Comparison of ENCODE assay signal across 1 cellular context in genomic region chr7:100673302-100673941, GRCh38.
A peak's percentile ranks its signal among the peaks of the same experiment; 100 is the strongest.
TF ChIP-seq lines count a peak whose summit lies in the region.

Gene GNB2 (plus strand): TSS chr7:100673740. CDS start chr7:100676266, 2,526 bp downstream.

TF ChIP-seq in HepG2, 621 proteins besides CTCF, POLR2A, EP300 and RAD21 (continued from another document and continues in another):
- TF ChIP-seq ARID3A (IDR thresholded peaks at IDR 0.05; ENCODE audit: low read depth, low read length) (peak; percentile 49; the same call in 1 of the 2 replicates), ZNF33A (CRISPR knock-in tag; IDR thresholded peaks at IDR 0.05; ENCODE audit: borderline replicate concordance) (no peak), ZNF281 (CRISPR knock-in tag; IDR thresholded peaks at IDR 0.05; ENCODE audit: borderline replicate concordance) (no peak), ZNF574 (CRISPR knock-in tag; IDR thresholded peaks at IDR 0.05) (peak; percentile 70), SOX5 (CRISPR knock-in tag; IDR thresholded peaks at IDR 0.05; ENCODE audit: borderline replicate concordance) (peak; percentile 36; the same call in 1 of the 2 replicates), PRDM10 (CRISPR knock-in tag; IDR thresholded peaks at IDR 0.05; ENCODE audit: low read depth) (peak; percentile 99), XRCC5 (optimal IDR thresholded peaks at IDR 0.05; ENCODE audit: low read length) (peak; percentile 97), HOXA5 (CRISPR knock-in tag; IDR thresholded peaks at IDR 0.05) (peak; percentile 79), ZNF713 (CRISPR knock-in tag; IDR thresholded peaks at IDR 0.05) (no peak), STAT6 (CRISPR knock-in tag; IDR thresholded peaks at IDR 0.05; ENCODE audit: borderline replicate concordance) (no peak), GTF2F1 (IDR thresholded peaks at IDR 0.05; ENCODE audit: low read length) (peak; percentile 87; the same call in 1 of the 2 replicates), ATF6 (CRISPR knock-in tag; conservative IDR thresholded peaks at IDR 0.05) (no peak), CCAR2 (optimal IDR thresholded peaks at IDR 0.05; ENCODE audit: low read depth, low read length) (no peak), RNF2 (conservative IDR thresholded peaks at IDR 0.05; ENCODE audit: low read depth) (0 out of 2 replicates have a peak, but pooled peaks have one; percentile 52), ZBED4 (CRISPR knock-in tag; IDR thresholded peaks at IDR 0.05; ENCODE audit: borderline replicate concordance) (peak; percentile 81), ZNF629 (CRISPR knock-in tag; conservative IDR thresholded peaks at IDR 0.05) (no peak), ZFX (CRISPR knock-in tag; IDR thresholded peaks at IDR 0.05; ENCODE audit: low read depth) (peak; percentile 76; the same call in 1 of the 2 replicates), ZNF879 (CRISPR knock-in tag; IDR thresholded peaks at IDR 0.05) (no peak), TARDBP (CRISPR knock-in tag; IDR thresholded peaks at IDR 0.05) (0 out of 2 replicates have a peak, but pooled peaks have one; percentile 48), FOXO4 (CRISPR knock-in tag; conservative IDR thresholded peaks at IDR 0.05) (no peak), MXD3 (CRISPR knock-in tag; IDR thresholded peaks at IDR 0.05) (peak; percentile 58; the same call in 1 of the 2 replicates), RFX5 (IDR thresholded peaks at IDR 0.05; ENCODE audit: low read depth, low read length) (no peak), SAFB2 (CRISPR knock-in tag; IDR thresholded peaks at IDR 0.05; ENCODE audit: borderline replicate concordance, low read depth) (0 out of 2 replicates have a peak, but pooled peaks have one; percentile 14), GTF3A (CRISPR knock-in tag; conservative IDR thresholded peaks at IDR 0.05) (no peak), ZSCAN30 (CRISPR knock-in tag; IDR thresholded peaks at IDR 0.05) (no peak), THAP8 (CRISPR knock-in tag; IDR thresholded peaks at IDR 0.05; ENCODE audit: borderline replicate concordance) (peak; percentile 39; the same call in 1 of the 2 replicates), ZBTB7B (CRISPR knock-in tag; IDR thresholded peaks at IDR 0.05) (no peak)
